Comparison of ENCODE assay signal across 19 cellular contexts in genomic region chr18:63480892-63481291, GRCh38. TPM values are rescaled to one million over a fixed set of nuclear protein-coding genes. Genes with fewer than 3 reads are reported as not detected.
"Had no signal": no experiment of that assay in that cellular context is flagged by ENCODE, and none has a peak within 500 bp of the region (broad histone marks: within the 10 kb centered on the region; RNA-seq: fewer than 3 reads in every experiment).

No MANE protein-coding gene starts in this region.

- H3K4me2 ChIP-seq: smooth muscle cell had no signal

- DNase-seq: effector memory CD8-positive, alpha-beta T cell; heart left ventricle; hippocampal formation; kidney glomerular epithelial cell; mucosa of descending colon; naive thymus-derived CD8-positive, alpha-beta T cell; posterior cingulate gyrus; stimulated activated CD4-positive, alpha-beta T cell treated with anti-CD3 and anti-CD28 coated beads, Interleukin-2, amount 100 ng/mL, for 48 hours; stimulated activated naive CD8-positive, alpha-beta T cell treated with anti-CD3 and anti-CD28 coated beads, Interleukin-15, Interleukin-2, amounts not matched to agents 100 U/mL and 50 U/mL, for 24 hours; tibial artery; upper lobe of left lung; uterus had no signal

- H3K4me1 ChIP-seq: heart left ventricle, tibial artery, upper lobe of left lung, uterus had no signal

- H3K9me3 ChIP-seq: heart left ventricle, mucosa of descending colon, neutrophil, tibial artery, upper lobe of left lung, uterus had no signal

- H3K4me3 ChIP-seq: heart left ventricle, mucosa of descending colon, smooth muscle cell, tibial artery, upper lobe of left lung, uterus had no signal

- ATAC-seq: effector memory CD8-positive, alpha-beta T cell; heart left ventricle; mucosa of descending colon; naive thymus-derived CD8-positive, alpha-beta T cell; stimulated activated naive CD8-positive, alpha-beta T cell treated with anti-CD3 and anti-CD28 coated beads, Interleukin-15, Interleukin-2, amounts not matched to agents 100 U/mL and 50 U/mL, for 24 hours had no signal

- H3K36me3 ChIP-seq: heart left ventricle, neutrophil, tibial artery, upper lobe of left lung, uterus had no signal

- FAIRE-seq: colon, frontal cortex had no signal

- H3K27me3 ChIP-seq: neutrophil, upper lobe of left lung, uterus had no signal

- H3K27ac ChIP-seq: heart left ventricle, neutrophil, tibial artery, upper lobe of left lung, uterus had no signal

RNA-seq across cellular contexts. Expression of gene SERPINB5, which starts 4.1 kb away (rescaled TPM):
- total RNA-seq: glomerular endothelial cell; heart left ventricle; naive thymus-derived CD8-positive, alpha-beta T cell; osteocyte had no signal
- polyA plus RNA-seq: heart left ventricle; naive thymus-derived CD8-positive, alpha-beta T cell; neural cell had no signal
